ENCODE assay signal across 9 cellular contexts in genomic region chr12:124564232-124564958, GRCh38. TPM values are rescaled to one million over a fixed set of nuclear protein-coding genes. Genes with fewer than 3 reads are reported as not detected.
DNase-seq lines count a peak whose midpoint lies in the region; ATAC-seq and TF ChIP-seq lines count a peak whose summit lies in the region.
"Had no signal": no experiment of that assay in that cellular context is flagged by ENCODE, and none has a peak within 500 bp of the region (broad histone marks: within the 10 kb centered on the region; RNA-seq: fewer than 3 reads in every experiment).

No MANE protein-coding gene starts in this region.

- peak overlapping the region; percentile 39 to 95 for H3K4me3 Mint-ChIP-seq in stimulated activated naive CD8-positive, alpha-beta T cell treated with anti-CD3 and anti-CD28 coated beads, Interleukin-15, amount 100 ng/mL, for 72 hours

- H3K36me3 ChIP-seq in mesodermal cell (ENCODE audit: control insufficient read depth, insufficient read depth, low read length), result peaks cover 10% of the 10 kb centered on the region

- H3K9me3 Mint-ChIP-seq in stimulated activated naive CD8-positive, alpha-beta T cell treated with anti-CD3 and anti-CD28 coated beads, Interleukin-15, amount 100 ng/mL, for 72 hours, result no peaks in the 10 kb centered on the region
- H3K9me3 Mint-ChIP-seq: T-helper 2 cell treated with Interferon-gamma antibody and Interleukin-4, amounts not matched to agents 5 μg/mL and 100 μg/mL, for 36 hours had no signal

- peaks cover 75% of the 10 kb centered on the region for H3K4me1 Mint-ChIP-seq in stimulated activated naive CD8-positive, alpha-beta T cell treated with anti-CD3 and anti-CD28 coated beads, Interleukin-15, amount 100 ng/mL, for 72 hours

- H3K4me1 ChIP-seq in mesodermal cell (ENCODE audit: control insufficient read depth, insufficient read depth, low read length, poor library complexity, severe bottlenecking), result peaks cover 9% of the 10 kb centered on the region

- no peak overlapping the region for H3K27ac ChIP-seq in mesodermal cell (ENCODE audit: low read depth, low read length, severe bottlenecking)

- H3K4me3 ChIP-seq in astrocyte of the cerebellum (ENCODE audit: low read depth, low read length), result peak overlapping the region; percentile 90
- H3K4me3 ChIP-seq in mesodermal cell (ENCODE audit: extremely low read depth, insufficient read depth, low read length, poor library complexity, severe bottlenecking), result peak overlapping the region; percentile 95

- 13 to 18% methylated on average over 3 to 4 of the region's 19 CpGs for WGBS in mesodermal cell (ENCODE audit: insufficient coverage in 2 of 2), 2 experiments

- ATAC-seq in stimulated activated naive CD8-positive, alpha-beta T cell treated with anti-CD3 and anti-CD28 coated beads, Interleukin-15, amount 100 ng/mL, for 72 hours, result no peak
- no peak for ATAC-seq in stimulated activated naive CD8-positive, alpha-beta T cell treated with anti-CD3 and anti-CD28 coated beads, Interleukin-15, Interleukin-2, amounts not matched to agents 100 U/mL and 50 U/mL, for 24 hours
- no peak for ATAC-seq in GM19395 (IDR thresholded peaks at IDR 0.05; ENCODE audit: unreplicated experiment)
- no peak for ATAC-seq in GM18861 (IDR thresholded peaks at IDR 0.05; ENCODE audit: unreplicated experiment)
- ATAC-seq in GM21515 (IDR thresholded peaks at IDR 0.05; ENCODE audit: unreplicated experiment), result no peak
- no peak for ATAC-seq in HG03097 (IDR thresholded peaks at IDR 0.05; ENCODE audit: low FRiP score, unreplicated experiment)

- H3K9me3 ChIP-seq in mesodermal cell (ENCODE audit: control insufficient read depth, low read length), result no peaks in the 10 kb centered on the region

- DNase-seq in stimulated activated naive CD8-positive, alpha-beta T cell treated with anti-CD3 and anti-CD28 coated beads, Interleukin-15, amount 100 ng/mL, for 72 hours, result no peak
- no peak for DNase-seq in stimulated activated naive CD8-positive, alpha-beta T cell treated with anti-CD3 and anti-CD28 coated beads, Interleukin-15, Interleukin-2, amounts not matched to agents 100 U/mL and 50 U/mL, for 24 hours
- DNase-seq in astrocyte of the cerebellum (ENCODE audit: low read depth), result no peak

- H3K27ac Mint-ChIP-seq in stimulated activated naive CD8-positive, alpha-beta T cell treated with anti-CD3 and anti-CD28 coated beads, Interleukin-15, amount 100 ng/mL, for 72 hours, result peak overlapping the region; percentile 25 to 42
- H3K27ac Mint-ChIP-seq: T-helper 2 cell treated with Interferon-gamma antibody and Interleukin-4, amounts not matched to agents 5 μg/mL and 100 μg/mL, for 36 hours had no signal

- no peaks in the 10 kb centered on the region for H3K27me3 Mint-ChIP-seq in stimulated activated naive CD8-positive, alpha-beta T cell treated with anti-CD3 and anti-CD28 coated beads, Interleukin-15, amount 100 ng/mL, for 72 hours

- in situ Hi-C loops in astrocyte of the cerebellum (cut with HindIII; ENCODE audit: low sequenced_read_pairs), result loop anchor here (5.0 kb wide), 3 partner anchors 42 to 188 kb away; no protein-coding TSS in a partner anchor

- no peak for TF ChIP-seq CTCF in astrocyte of the cerebellum (IDR thresholded peaks at IDR 0.05; ENCODE audit: low read depth, low read length, missing control alignments)

RNA-seq across cellular contexts. Expression of gene NCOR2, which starts 3.0 kb away (rescaled TPM):
- 156 TPM for polyA plus RNA-seq in mesodermal cell (2013, experiment 1 of 2)
- polyA plus RNA-seq in mesodermal cell (2013, experiment 2 of 2), result 115 TPM
